Comparison of ENCODE assay signal across 8 cellular contexts in the genomic region with DNA sequence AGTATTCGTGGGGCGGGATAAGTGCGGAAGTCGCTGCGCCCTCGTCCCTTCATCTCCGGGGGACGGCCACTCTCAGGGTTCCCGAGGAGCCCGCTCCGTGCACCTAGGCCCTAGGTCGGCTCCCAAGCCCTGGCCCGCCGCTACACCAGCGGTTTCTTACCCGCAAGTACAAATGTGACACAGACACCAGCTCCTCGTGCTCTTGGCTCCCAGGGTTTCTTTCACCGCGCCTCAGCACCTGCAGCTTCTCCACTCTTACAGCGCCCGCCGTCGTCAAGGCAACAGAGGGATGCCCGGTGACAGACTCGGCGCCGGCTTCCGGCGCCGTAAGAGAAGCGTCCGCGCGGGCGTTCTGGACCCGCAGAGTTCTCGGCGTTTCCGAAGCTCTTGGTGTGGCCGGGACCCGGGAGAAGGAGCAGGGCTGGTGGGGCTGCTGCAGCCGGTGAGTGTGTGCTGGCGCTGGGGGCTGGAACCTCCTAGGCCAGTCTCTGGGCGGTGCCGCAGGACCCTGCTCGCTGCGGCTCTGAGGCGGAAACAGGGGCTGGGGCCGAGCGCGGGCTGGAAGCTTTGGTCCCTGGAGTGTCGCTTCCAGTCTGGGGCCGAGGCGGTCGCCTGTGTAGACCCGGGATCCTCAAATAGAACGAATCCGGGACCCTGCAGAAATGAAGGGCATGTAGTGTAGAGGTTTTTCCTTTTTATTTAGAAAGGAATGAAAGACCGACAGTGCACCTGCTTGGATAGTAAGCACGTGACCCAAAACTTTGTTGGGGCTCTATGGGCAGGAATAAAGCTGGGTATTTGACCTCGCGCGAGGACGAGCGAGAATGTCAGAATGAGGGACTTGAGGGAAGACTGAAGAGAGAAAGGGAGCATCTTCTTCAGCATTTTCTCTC.
DNase-seq lines count a peak whose midpoint lies in the region; ATAC-seq, FAIRE-seq and TF ChIP-seq lines count a peak whose summit lies in the region.

No MANE protein-coding gene starts in this region.

- H3K9ac ChIP-seq in MM.1S (ENCODE audit: low read length) = peak overlapping the region; percentile 82

- no peaks in the 10 kb centered on the region for H3K9me2 ChIP-seq in MM.1S (replicated peaks; ENCODE audit: insufficient read depth, low read length)

- POLR2A ChIA-PET in CD8-positive, alpha-beta memory T cell (lab: Charles Lee) = no interaction called here

- peaks cover 57 to 73% of the 10 kb centered on the region in 2 donors for H3K27me3 Mint-ChIP-seq in CD8-positive, alpha-beta memory T cell
- peaks cover 66% of the 10 kb centered on the region for H3K27me3 Mint-ChIP-seq in dendritic cell treated with granulocyte-macrophage colony-stimulating factor and Interleukin-4, amounts not matched to agents 40 ng/mL and 50 ng/mL, for 4 days
- H3K27me3 Mint-ChIP-seq in memory B cell = peaks cover 21% of the 10 kb centered on the region

- H3K27me3 ChIP-seq in CD8-positive, alpha-beta memory T cell (ENCODE audit: insufficient read depth, low read length, poor library complexity, severe bottlenecking) = peaks cover 4% of the 10 kb centered on the region
- no peaks in the 10 kb centered on the region for H3K27me3 ChIP-seq in MM.1S (replicated peaks; ENCODE audit: insufficient read depth, low read length)

- ATAC-seq in GM21447 (IDR thresholded peaks at IDR 0.05; ENCODE audit: unreplicated experiment) (peak; percentile 87), memory B cell (ENCODE audit: low read depth) (peak; percentile 77)

- H3F3A ChIP-seq in MM.1S (ENCODE audit: insufficient read depth, low read length) = peaks cover 7% of the 10 kb centered on the region; the same call in 1 of the 2 replicates

- peaks cover 0 to 3% (median 2%) of the 10 kb centered on the region in 3 donors for H3K36me3 Mint-ChIP-seq in CD8-positive, alpha-beta memory T cell
- H3K36me3 Mint-ChIP-seq in dendritic cell treated with granulocyte-macrophage colony-stimulating factor and Interleukin-4, amounts not matched to agents 40 ng/mL and 50 ng/mL, for 4 days (ENCODE audit: low read depth) = no peaks in the 10 kb centered on the region
- no peaks in the 10 kb centered on the region for H3K36me3 Mint-ChIP-seq in memory B cell

- no peaks in the 10 kb centered on the region for H3K36me3 ChIP-seq in CD8-positive, alpha-beta memory T cell (ENCODE audit: insufficient read depth, low read length)
- H3K36me3 ChIP-seq in MM.1S (replicated peaks; ENCODE audit: insufficient read depth, low read length) = no peaks in the 10 kb centered on the region; the same call in 1 of the 2 replicates

- DNase-seq in CD8-positive, alpha-beta memory T cell = peak in 2 of 5 donors; percentile 7 to 46
- peak; percentile 86 for DNase-seq in MM.1S
- DNase-seq in activated CD4-positive, CD25-positive, alpha-beta regulatory T cell treated with anti-CD3 and anti-CD28 coated beads, Interleukin-2, amount 50 U/mL, for 72 hours = peak; percentile 53
- DNase-seq in memory B cell (ENCODE audit: low spot score in 2 of 2) = peak in 1 of 2 donors; percentile 13
- DNase-seq in stimulated activated CD4-positive, alpha-beta T cell treated with anti-CD3 and anti-CD28 coated beads, TNF-alpha, amount 100 ng/mL, for 48 hours (ENCODE audit: low read depth in 3 of 3) = peak; percentile 10 to 52 (median 43)
- DNase-seq in RCC 7860 (ENCODE audit: low spot score) = no peak

- peak overlapping the region in 2 of 8 donors; percentile 11 to 17 for H3K27ac Mint-ChIP-seq in CD8-positive, alpha-beta memory T cell
- H3K27ac Mint-ChIP-seq in dendritic cell treated with granulocyte-macrophage colony-stimulating factor and Interleukin-4, amounts not matched to agents 40 ng/mL and 50 ng/mL, for 4 days = no peak overlapping the region
- no peak overlapping the region for H3K27ac Mint-ChIP-seq in memory B cell

- FAIRE-seq in RCC 7860 (lab: Jason Lieb, UNC) = no peak

- H3K4me3 Mint-ChIP-seq in CD8-positive, alpha-beta memory T cell = peak overlapping the region in 6 of 7 donors; percentile 59 to 89 (median 76)
- H3K4me3 Mint-ChIP-seq in dendritic cell treated with granulocyte-macrophage colony-stimulating factor and Interleukin-4, amounts not matched to agents 40 ng/mL and 50 ng/mL, for 4 days = peak overlapping the region; percentile 66
- peak overlapping the region; percentile 64 for H3K4me3 Mint-ChIP-seq in memory B cell

- CTCF ChIA-PET in CD8-positive, alpha-beta memory T cell (lab: Charles Lee) = no interaction called here

- no peak overlapping the region for H3K4me3 ChIP-seq in CD8-positive, alpha-beta memory T cell (ENCODE audit: low read length)
- H3K4me3 ChIP-seq in MM.1S (ENCODE audit: low read length) = peak overlapping the region; percentile 78

- peaks cover 0 to 10% (median 3%) of the 10 kb centered on the region in 5 donors for H3K9me3 Mint-ChIP-seq in CD8-positive, alpha-beta memory T cell
- no peaks in the 10 kb centered on the region for H3K9me3 Mint-ChIP-seq in dendritic cell treated with granulocyte-macrophage colony-stimulating factor and Interleukin-4, amounts not matched to agents 40 ng/mL and 50 ng/mL, for 4 days
- peaks cover 2% of the 10 kb centered on the region for H3K9me3 Mint-ChIP-seq in memory B cell

- no peak for TF ChIP-seq CTCF in MM.1S (IDR thresholded peaks at IDR 0.05; ENCODE audit: low read length)

- no peaks in the 10 kb centered on the region for H3K79me2 ChIP-seq in MM.1S (ENCODE audit: low read length)

- no peaks in the 10 kb centered on the region for H3K4me1 ChIP-seq in CD8-positive, alpha-beta memory T cell (ENCODE audit: insufficient read depth, low read length)
- peaks cover 6% of the 10 kb centered on the region; the same call in 1 of the 2 replicates for H3K4me1 ChIP-seq in MM.1S (ENCODE audit: low read length)

- H3K4me1 Mint-ChIP-seq in CD8-positive, alpha-beta memory T cell = peaks cover 13 to 16% (median 15%) of the 10 kb centered on the region in 3 donors
- H3K4me1 Mint-ChIP-seq in dendritic cell treated with granulocyte-macrophage colony-stimulating factor and Interleukin-4, amounts not matched to agents 40 ng/mL and 50 ng/mL, for 4 days (ENCODE audit: low read depth) = peaks cover 12% of the 10 kb centered on the region
- peaks cover 7% of the 10 kb centered on the region for H3K4me1 Mint-ChIP-seq in memory B cell

- no peak overlapping the region for H3K27ac ChIP-seq in CD8-positive, alpha-beta memory T cell (ENCODE audit: low read depth, low read length)
- H3K27ac ChIP-seq in MM.1S (ENCODE audit: low read length) = peak overlapping the region; percentile 54

- H4K20me1 ChIP-seq in MM.1S (ENCODE audit: insufficient read depth, low read length) = no peaks in the 10 kb centered on the region

- intact Hi-C loops in dendritic cell treated with granulocyte-macrophage colony-stimulating factor and Interleukin-4, amounts not matched to agents 40 ng/mL and 50 ng/mL, for 4 days (cut with micrococcal nuclease) = no loop called here

- peak overlapping the region; percentile 99 for H2AFZ ChIP-seq in MM.1S (ENCODE audit: low read length)

- H3K9me3 ChIP-seq in CD8-positive, alpha-beta memory T cell (ENCODE audit: low read length) = no peaks in the 10 kb centered on the region
- H3K9me3 ChIP-seq in MM.1S (replicated peaks; ENCODE audit: insufficient read depth, low read length) = no peaks in the 10 kb centered on the region

- H3K4me2 ChIP-seq in MM.1S (ENCODE audit: low read depth, low read length) = peak overlapping the region; percentile 69
